ENCODE assay signal across 9 cellular contexts in genomic region chr4:169202143-169202699, GRCh38.
DNase-seq lines count a peak whose midpoint lies in the region; ATAC-seq and TF ChIP-seq lines count a peak whose summit lies in the region.
"Had no signal": no experiment of that assay in that cellular context is flagged by ENCODE, and none has a peak within 500 bp of the region (broad histone marks: within the 10 kb centered on the region; RNA-seq: fewer than 3 reads in every experiment).

No MANE protein-coding gene starts in this region.

- no peaks in the 10 kb centered on the region for H3K4me1 Mint-ChIP-seq in activated CD8-positive, alpha-beta T cell treated with anti-CD3 and anti-CD28 coated beads, Interleukin-2, amount 10 ng/mL, durations not matched to agents 7 days and 5 days (ENCODE audit: low read depth)

- TF ChIP-seq CTCF in HEK293 (tag by site-specific recombination; IDR thresholded peaks at IDR 0.05): no peak
- no peak for TF ChIP-seq CTCF in liver (IDR thresholded peaks at IDR 0.05; ENCODE audit: low read depth, low read length, missing input control)
- TF ChIP-seq CTCF in thoracic aorta (IDR thresholded peaks at IDR 0.05): no peak

- WGBS in liver: 37% methylated on average over 3 of the region's 3 CpGs

- H3K36me3 ChIP-seq in HEK293 (ENCODE audit: control insufficient read depth in 2 of 2, insufficient read depth in 1 of 2, low read length in 2 of 2): no peaks in the 10 kb centered on the region
- no peaks in the 10 kb centered on the region for H3K36me3 ChIP-seq in SK-N-MC (ENCODE audit: insufficient read depth, low read length)
- H3K36me3 ChIP-seq in liver (ENCODE audit: control insufficient read depth in 4 of 4, insufficient read depth in 3 of 4, low read depth in 1 of 4, low read length in 3 of 4): no peaks in the 10 kb centered on the region
- H3K36me3 ChIP-seq in thoracic aorta: no peaks in the 10 kb centered on the region

- H3K4me3 ChIP-seq in HEK293 (ENCODE audit: low read depth, low read length): no peak overlapping the region
- H3K4me3 ChIP-seq in SK-N-MC: peak overlapping the region; percentile 59
- no peak overlapping the region for H3K4me3 ChIP-seq in liver (ENCODE audit: low read depth in 1 of 3, low read length in 3 of 3)
- no peak overlapping the region for H3K4me3 ChIP-seq in thoracic aorta

- H3K27ac ChIP-seq in HEK293 (ENCODE audit: extremely low read depth, low read depth, low read length) (no peak overlapping the region), SK-N-MC (peak overlapping the region; percentile 65; the same call in 1 of the 2 replicates), liver (ENCODE audit: low read depth in 1 of 2, low read length in 2 of 2) (peak overlapping the region; percentile 0 to 43), thoracic aorta (peak overlapping the region; percentile 49 to 55)

- no peaks in the 10 kb centered on the region for H3K27me3 ChIP-seq in liver (ENCODE audit: control insufficient read depth in 4 of 4, insufficient read depth in 4 of 4, low read length in 3 of 4)
- H3K27me3 ChIP-seq in thoracic aorta (replicated peaks; ENCODE audit: insufficient read depth): no peaks in the 10 kb centered on the region

- H3K4me1 ChIP-seq in HEK293 (ENCODE audit: control insufficient read depth, insufficient read depth, low read length) (peaks cover 28% of the 10 kb centered on the region), liver (ENCODE audit: control insufficient read depth in 4 of 4, insufficient read depth in 4 of 4, low read length in 3 of 4) (peaks cover 5 to 32% (median 13%) of the 10 kb centered on the region in 4 donors), thoracic aorta (ENCODE audit: control insufficient read depth in 1 of 2, low read depth in 2 of 2) (peaks cover 21 to 60% of the 10 kb centered on the region in 2 donors)

- CTCF ChIA-PET in HEK293 (lab: Yijun Ruan, JAX): interaction anchor here (0.6 to 0.7 kb wide), 2 partner anchors 344 to 1967 kb away, joined by 3 to 4 read pairs; no protein-coding TSS in a partner anchor
- CTCF ChIA-PET in activated CD8-positive, alpha-beta T cell treated with anti-CD3 and anti-CD28 coated beads, Interleukin-2, amount 10 ng/mL, durations not matched to agents 7 days and 5 days (lab: Charles Lee): no interaction called here

- H3K4me3 Mint-ChIP-seq in activated CD8-positive, alpha-beta T cell treated with anti-CD3 and anti-CD28 coated beads, Interleukin-2, amount 10 ng/mL, durations not matched to agents 7 days and 5 days: no peak overlapping the region

- no peaks in the 10 kb centered on the region for H3K27me3 Mint-ChIP-seq in activated CD8-positive, alpha-beta T cell treated with anti-CD3 and anti-CD28 coated beads, Interleukin-2, amount 10 ng/mL, durations not matched to agents 7 days and 5 days (ENCODE audit: low read depth)

- DNase-seq in SK-N-MC (ENCODE audit: low read depth, low spot score): no peak
- DNase-seq in thoracic aorta (ENCODE audit: low spot score): no peak
- DNase-seq in activated CD8-positive, alpha-beta T cell treated with anti-CD3 and anti-CD28 coated beads, Interleukin-2, amount 10 ng/mL, durations not matched to agents 7 days and 5 days: no peak
- no peak for DNase-seq in activated CD4-positive, alpha-beta T cell treated with anti-CD3 and anti-CD28 coated beads, Interleukin-2, amount 50 U/mL, for 4 hours
- DNase-seq in activated gamma-delta T cell (lab: John Stamatoyannopoulos, UW): no peak
- DNase-seq in T1000 (lab: John Stamatoyannopoulos, UW): no peak
- DNase-seq: activated gamma-delta T cell treated with Interleukin-2 at 50 U/mL for 16 hours had no signal

- H3K9me3 ChIP-seq in HEK293 (ENCODE audit: control insufficient read depth, insufficient read depth, low read depth, low read length): no peaks in the 10 kb centered on the region
- no peaks in the 10 kb centered on the region for H3K9me3 ChIP-seq in SK-N-MC (ENCODE audit: low read depth, low read length)
- no peaks in the 10 kb centered on the region for H3K9me3 ChIP-seq in liver (ENCODE audit: control insufficient read depth in 4 of 4, low read length in 3 of 4)
- no peaks in the 10 kb centered on the region for H3K9me3 ChIP-seq in thoracic aorta

- no peaks in the 10 kb centered on the region for H3K9me3 Mint-ChIP-seq in activated CD8-positive, alpha-beta T cell treated with anti-CD3 and anti-CD28 coated beads, Interleukin-2, amount 10 ng/mL, durations not matched to agents 7 days and 5 days (ENCODE audit: insufficient read depth)

- H3K9ac ChIP-seq in SK-N-MC (ENCODE audit: insufficient read length) (no peak overlapping the region), liver (ENCODE audit: low read depth in 1 of 2, low read length in 2 of 2) (no peak overlapping the region)

- TF ChIP-seq RAD21 in liver (IDR thresholded peaks at IDR 0.05): no peak

- POLR2A ChIA-PET in HEK293 (lab: Yijun Ruan, JAX): interaction anchor here (1.5 kb wide), 1 partner anchor 53 kb away, joined by 3 read pairs; no protein-coding TSS in a partner anchor
- POLR2A ChIA-PET in activated CD8-positive, alpha-beta T cell treated with anti-CD3 and anti-CD28 coated beads, Interleukin-2, amount 10 ng/mL, durations not matched to agents 7 days and 5 days (lab: Charles Lee): no interaction called here

- no peak for ATAC-seq in thoracic aorta (ENCODE audit: insufficient number of reproducible peaks, low FRiP score, low read depth)
- no peak for ATAC-seq in activated CD8-positive, alpha-beta T cell treated with anti-CD3 and anti-CD28 coated beads, Interleukin-2, amount 10 ng/mL, durations not matched to agents 7 days and 5 days

- H3K27ac Mint-ChIP-seq in activated CD8-positive, alpha-beta T cell treated with anti-CD3 and anti-CD28 coated beads, Interleukin-2, amount 10 ng/mL, durations not matched to agents 7 days and 5 days: no peak overlapping the region

- H3K36me3 Mint-ChIP-seq in activated CD8-positive, alpha-beta T cell treated with anti-CD3 and anti-CD28 coated beads, Interleukin-2, amount 10 ng/mL, durations not matched to agents 7 days and 5 days (ENCODE audit: low read depth): no peaks in the 10 kb centered on the region

TF ChIP-seq in HEK293, 187 proteins besides CTCF, POLR2A, EP300 and RAD21:
- TF ChIP-seq SP7 (tag by site-specific recombination; IDR thresholded peaks at IDR 0.05): peak; percentile 52
- no peak for TF ChIP-seq ZNF23 (tag by site-specific recombination; IDR thresholded peaks at IDR 0.05; ENCODE audit: borderline replicate concordance)
- TF ChIP-seq ZNF416 (tag by site-specific recombination; IDR thresholded peaks at IDR 0.05): no peak
- no peak for TF ChIP-seq ZNF37A (tag by site-specific recombination; IDR thresholded peaks at IDR 0.05)

TF ChIP-seq in liver, 16 proteins besides CTCF, POLR2A, EP300 and RAD21 (continues in another document):
- TF ChIP-seq ATF3 (IDR thresholded peaks at IDR 0.05) (no peak), ZBTB33 (IDR thresholded peaks at IDR 0.05) (no peak), HNF4A (conservative IDR thresholded peaks at IDR 0.05) (no peak), FOXA2 (IDR thresholded peaks at IDR 0.05) (no peak), JUND (IDR thresholded peaks at IDR 0.05) (no peak), REST (IDR thresholded peaks at IDR 0.05) (no peak), MAX (IDR thresholded peaks at IDR 0.05) (no peak), GABPA (IDR thresholded peaks at IDR 0.05 in 1 of 2, conservative IDR thresholded peaks at IDR 0.05 in 1 of 2) (no peak), RXRA (IDR thresholded peaks at IDR 0.05) (no peak), TAF1 (conservative IDR thresholded peaks at IDR 0.05) (no peak)
